Comparison of ENCODE assay signal across 6 cellular contexts in the genomic region with DNA sequence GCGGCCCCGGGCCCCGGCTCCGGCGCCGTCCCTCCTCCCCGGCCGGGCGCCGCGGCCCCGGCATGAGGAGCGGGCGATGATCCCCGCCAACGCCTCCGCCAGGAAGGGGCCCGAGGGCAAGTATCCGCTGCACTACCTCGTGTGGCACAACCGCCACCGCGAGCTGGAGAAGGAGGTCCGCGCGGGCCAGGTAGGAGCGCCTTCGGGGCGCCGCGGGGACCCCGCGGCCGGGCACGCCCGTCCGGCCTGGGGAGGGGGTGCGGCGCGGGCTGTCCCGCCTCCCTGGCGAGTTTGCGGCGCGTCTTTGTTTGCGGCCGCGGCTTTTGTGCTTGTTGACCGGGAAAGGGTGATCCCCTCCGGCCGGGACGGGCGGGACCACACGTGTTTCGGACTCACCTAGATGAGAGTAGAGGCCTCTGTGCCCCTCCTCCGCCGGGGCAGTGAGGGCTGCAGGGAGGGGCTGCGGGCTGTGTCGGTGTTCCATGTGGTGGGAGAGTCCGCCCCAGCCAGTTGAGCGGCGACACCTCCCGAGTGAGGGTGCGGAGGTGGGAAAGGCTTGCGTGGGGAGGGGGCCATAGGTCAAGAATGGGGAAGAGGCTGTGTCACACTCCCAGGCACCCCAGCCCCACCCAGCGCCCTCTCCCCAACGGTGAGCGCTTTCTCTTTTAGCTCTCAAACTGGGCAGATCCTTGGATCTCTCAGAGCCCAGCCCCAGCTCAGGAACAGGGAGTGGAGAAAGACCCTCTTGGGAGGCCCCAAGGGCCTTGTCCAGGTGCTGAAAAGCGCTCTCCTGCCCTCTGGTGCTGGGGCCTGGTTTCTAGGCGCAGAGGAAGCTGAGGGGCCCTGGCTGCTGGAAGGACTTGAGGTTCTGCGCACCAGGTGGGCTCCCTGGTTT. TPM values are rescaled to one million over a fixed set of nuclear protein-coding genes. Genes with fewer than 3 reads are reported as not detected.
DNase-seq lines count a peak whose midpoint lies in the region; ATAC-seq and TF ChIP-seq lines count a peak whose summit lies in the region.

No MANE protein-coding gene starts in this region.

- peaks cover 41% of the 10 kb centered on the region for H3K4me1 ChIP-seq in OCI-LY1 (ENCODE audit: insufficient read depth, low read length, severe bottlenecking)
- peaks cover 33% of the 10 kb centered on the region for H3K4me1 ChIP-seq in smooth muscle cell (ENCODE audit: low read depth)

- H3K4me3 ChIP-seq in OCI-LY1 (ENCODE audit: low read depth, low read length, poor library complexity, severe bottlenecking), result peak overlapping the region; percentile 73
- peak overlapping the region; percentile 68 for H3K4me3 ChIP-seq in smooth muscle cell

- H3K4me2 ChIP-seq in OCI-LY1 (ENCODE audit: low read length), result peak overlapping the region; percentile 82
- peak overlapping the region; percentile 99 for H3K4me2 ChIP-seq in smooth muscle cell

- ATAC-seq in HG03378 (IDR thresholded peaks at IDR 0.05; ENCODE audit: unreplicated experiment), result no peak

- DNase-seq in erythroblast (lab: John Stamatoyannopoulos, UW) (peak; percentile 30 to 31), smooth muscle cell (lab: John Stamatoyannopoulos, UW; ENCODE audit: unreplicated experiment) (no peak), NCI-H1048 (lab: John Stamatoyannopoulos, UW) (no peak)

- TF ChIP-seq POLR2A in erythroblast (IDR thresholded peaks at IDR 0.05; ENCODE audit: low read length), result no peak

- H3K9me3 ChIP-seq in OCI-LY1 (ENCODE audit: low read length) (no peaks in the 10 kb centered on the region), smooth muscle cell (replicated peaks; ENCODE audit: low read depth) (no peaks in the 10 kb centered on the region)

- no peaks in the 10 kb centered on the region for H3K9me2 ChIP-seq in OCI-LY1 (ENCODE audit: low read depth, low read length)

- H3F3A ChIP-seq in OCI-LY1 (ENCODE audit: insufficient read depth, low read length) (no peaks in the 10 kb centered on the region), smooth muscle cell (ENCODE audit: low read depth) (peaks cover 6% of the 10 kb centered on the region)

- TF ChIP-seq CTCF in GM12873 (IDR thresholded peaks at IDR 0.05; ENCODE audit: insufficient read depth, low read depth, low read length, missing control alignments) (peak; percentile 30), OCI-LY1 (IDR thresholded peaks at IDR 0.05; ENCODE audit: low read length) (peak; percentile 28), smooth muscle cell (IDR thresholded peaks at IDR 0.05; ENCODE audit: borderline replicate concordance, insufficient read depth, poor library complexity, severe bottlenecking) (no peak)

- H2AFZ ChIP-seq in OCI-LY1 (ENCODE audit: low read length), result no peak overlapping the region
- H2AFZ ChIP-seq in smooth muscle cell (ENCODE audit: low read depth), result peak overlapping the region; percentile 72

- H4K20me1 ChIP-seq in OCI-LY1 (ENCODE audit: insufficient read depth, low read length) (no peaks in the 10 kb centered on the region), smooth muscle cell (ENCODE audit: low read depth) (peaks cover 37% of the 10 kb centered on the region)

- H3K9ac ChIP-seq in OCI-LY1 (ENCODE audit: low read length) (peak overlapping the region; percentile 65), smooth muscle cell (ENCODE audit: low read depth) (no peak overlapping the region)

- no peaks in the 10 kb centered on the region for H3K27me3 ChIP-seq in OCI-LY1 (ENCODE audit: insufficient read depth, low read length)
- H3K27me3 ChIP-seq in smooth muscle cell (ENCODE audit: low read depth), result no peaks in the 10 kb centered on the region

- H3K27ac ChIP-seq in OCI-LY1 (ENCODE audit: low read depth, low read length, poor library complexity, severe bottlenecking) (no peak overlapping the region), smooth muscle cell (ENCODE audit: low read depth) (no peak overlapping the region)

- H3K79me2 ChIP-seq in OCI-LY1 (ENCODE audit: insufficient read depth, low read length), result no peaks in the 10 kb centered on the region; the same call in 1 of the 2 replicates
- H3K79me2 ChIP-seq in smooth muscle cell (ENCODE audit: low read depth), result peaks cover under 1% of the 10 kb centered on the region

- no peaks in the 10 kb centered on the region for H3K36me3 ChIP-seq in OCI-LY1 (ENCODE audit: insufficient read depth, low read length)
- no peaks in the 10 kb centered on the region for H3K36me3 ChIP-seq in smooth muscle cell (ENCODE audit: low read depth)

- 2% methylated on average over 55 of the region's 71 CpGs for WGBS in smooth muscle cell (ENCODE audit: low lambda C conversion rate)

RNA-seq across cellular contexts. Expression of gene ANKRD13B, which starts 0.9 kb away (rescaled TPM):
- 2.8 and 3.6 TPM in 2 replicates for total RNA-seq in smooth muscle cell
- 6.7 and 6.8 TPM in 2 replicates for polyA plus RNA-seq in smooth muscle cell

RNA-seq across cellular contexts. Expression of gene GIT1, which starts 4.3 kb away (rescaled TPM):
- 12.7 and 17.6 TPM in 2 replicates for total RNA-seq in smooth muscle cell
- 23.0 and 34.7 TPM in 2 replicates for polyA plus RNA-seq in smooth muscle cell

RNA-seq across cellular contexts. Expression of gene TP53I13, which starts 25.3 kb away (rescaled TPM):
- 35.4 and 50.7 TPM in 2 replicates for total RNA-seq in smooth muscle cell
- polyA plus RNA-seq in smooth muscle cell, result 105 and 107 TPM in 2 replicates

RNA-seq across cellular contexts. Expression of gene ABHD15, which starts 27.0 kb away (rescaled TPM):
- 5.0 and 7.0 TPM in 2 replicates for total RNA-seq in smooth muscle cell
- polyA plus RNA-seq in smooth muscle cell, result 6.4 and 7.4 TPM in 2 replicates

RNA-seq across cellular contexts. Expression of gene CORO6, which starts 28.9 kb away (rescaled TPM):
- total RNA-seq in smooth muscle cell, result 2.4 and 6.2 TPM in 2 replicates
- 2.4 and 2.9 TPM in 2 replicates for polyA plus RNA-seq in smooth muscle cell

Comparison
In these comparisons a context has a peak if more than half of its experiments do, and no peak if none do; other contexts are left out.
1. DNase-seq: peak in erythroblast (2 of 2); none in smooth muscle cell (single experiment) and NCI-H1048 (single experiment).